ENCODE assay signal across 2 cellular contexts in genomic region chr2:119760237-119760807, GRCh38.
TF ChIP-seq lines count a peak whose summit lies in the region.

No MANE protein-coding gene starts in this region.

TF ChIP-seq in GM12878, 131 proteins besides CTCF, POLR2A, EP300 and RAD21:
- TF ChIP-seq ZNF24 (IDR thresholded peaks at IDR 0.05) (no peak), TBL1XR1 (IDR thresholded peaks at IDR 0.05; ENCODE audit: low read depth, low read length) (no peak), ASH2L (IDR thresholded peaks at IDR 0.05; ENCODE audit: borderline replicate concordance, low read depth) (0 out of 2 replicates have a peak, but pooled peaks have one; percentile 70), ZNF217 (IDR thresholded peaks at IDR 0.05) (0 out of 2 replicates have a peak, but pooled peaks have one; percentile 19), RAD51 (IDR thresholded peaks at IDR 0.05) (no peak), BHLHE40 (IDR thresholded peaks at IDR 0.05; ENCODE audit: borderline replicate concordance in 1 of 2, low read depth in 2 of 2, low read length in 1 of 2) (peak in 1 of 2 experiments; percentile 4; a peak in 1 of 4 replicates), DPF2 (IDR thresholded peaks at IDR 0.05) (0 out of 2 replicates have a peak, but pooled peaks have one; percentile 63)

TF ChIP-seq in HepG2, 621 proteins besides CTCF, POLR2A, EP300 and RAD21 (continues in another document):
- TF ChIP-seq ZSCAN25 (CRISPR knock-in tag; IDR thresholded peaks at IDR 0.05), result no peak
- no peak for TF ChIP-seq ZNF749 (CRISPR knock-in tag; IDR thresholded peaks at IDR 0.05; ENCODE audit: borderline replicate concordance)
- TF ChIP-seq ZNF629 (CRISPR knock-in tag; conservative IDR thresholded peaks at IDR 0.05), result peak; percentile 20; the same call in 1 of the 2 replicates
- peak; percentile 13 for TF ChIP-seq ASH2L (IDR thresholded peaks at IDR 0.05; ENCODE audit: insufficient read length, low read depth, low read length)
- TF ChIP-seq ZNF720 (CRISPR knock-in tag; IDR thresholded peaks at IDR 0.05), result no peak
- TF ChIP-seq MAFF (IDR thresholded peaks at IDR 0.05; ENCODE audit: low read depth, low read length), result no peak
- no peak for TF ChIP-seq ZNF710 (CRISPR knock-in tag; IDR thresholded peaks at IDR 0.05; ENCODE audit: borderline replicate concordance)
- no peak for TF ChIP-seq ZNF12 (CRISPR knock-in tag; IDR thresholded peaks at IDR 0.05)
- 0 out of 2 replicates have a peak, but pooled peaks have one; percentile 10 for TF ChIP-seq ZNF431 (CRISPR knock-in tag; IDR thresholded peaks at IDR 0.05; ENCODE audit: borderline replicate concordance, low read depth)
- TF ChIP-seq ZBED4 (CRISPR knock-in tag; IDR thresholded peaks at IDR 0.05; ENCODE audit: borderline replicate concordance), result 0 out of 2 replicates have a peak, but pooled peaks have one; percentile 11
- TF ChIP-seq, protein P1, sequence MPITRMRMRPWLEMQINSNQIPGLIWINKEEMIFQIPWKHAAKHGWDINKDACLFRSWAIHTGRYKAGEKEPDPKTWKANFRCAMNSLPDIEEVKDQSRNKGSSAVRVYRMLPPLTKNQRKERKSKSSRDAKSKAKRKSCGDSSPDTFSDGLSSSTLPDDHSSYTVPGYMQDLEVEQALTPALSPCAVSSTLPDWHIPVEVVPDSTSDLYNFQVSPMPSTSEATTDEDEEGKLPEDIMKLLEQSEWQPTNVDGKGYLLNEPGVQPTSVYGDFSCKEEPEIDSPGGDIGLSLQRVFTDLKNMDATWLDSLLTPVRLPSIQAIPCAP (CRISPR knock-in tag; IDR thresholded peaks at IDR 0.05; ENCODE audit: low read depth), result 0 out of 2 replicates have a peak, but pooled peaks have one; percentile 7
- TF ChIP-seq, protein P2, sequence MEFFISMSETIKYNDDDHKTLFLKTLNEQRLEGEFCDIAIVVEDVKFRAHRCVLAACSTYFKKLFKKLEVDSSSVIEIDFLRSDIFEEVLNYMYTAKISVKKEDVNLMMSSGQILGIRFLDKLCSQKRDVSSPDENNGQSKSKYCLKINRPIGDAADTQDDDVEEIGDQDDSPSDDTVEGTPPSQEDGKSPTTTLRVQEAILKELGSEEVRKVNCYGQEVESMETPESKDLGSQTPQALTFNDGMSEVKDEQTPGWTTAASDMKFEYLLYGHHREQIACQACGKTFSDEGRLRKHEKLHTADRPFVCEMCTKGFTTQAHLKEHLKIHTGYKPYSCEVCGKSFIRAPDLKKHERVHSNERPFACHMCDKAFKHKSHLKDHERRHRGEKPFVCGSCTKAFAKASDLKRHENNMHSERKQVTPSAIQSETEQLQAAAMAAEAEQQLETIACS (CRISPR knock-in tag; IDR thresholded peaks at IDR 0.05), result no peak
- TF ChIP-seq KLF16 (CRISPR knock-in tag; IDR thresholded peaks at IDR 0.05), result no peak
- TF ChIP-seq MXI1 (IDR thresholded peaks at IDR 0.05; ENCODE audit: borderline replicate concordance, low read depth, low read length), result peak; percentile 8; the same call in 1 of the 3 replicates
- no peak for TF ChIP-seq ZIK1 (CRISPR knock-in tag; IDR thresholded peaks at IDR 0.05; ENCODE audit: borderline replicate concordance, low read depth)
- TF ChIP-seq ZNF589 (CRISPR knock-in tag; conservative IDR thresholded peaks at IDR 0.05), result 0 out of 2 replicates have a peak, but pooled peaks have one; percentile 2
- 0 out of 2 replicates have a peak, but pooled peaks have one; percentile 1 for TF ChIP-seq PHF8 (CRISPR knock-in tag; IDR thresholded peaks at IDR 0.05)
- no peak for TF ChIP-seq ZBTB46 (CRISPR knock-in tag; IDR thresholded peaks at IDR 0.05; ENCODE audit: borderline replicate concordance)
- TF ChIP-seq PAX8 (CRISPR knock-in tag; IDR thresholded peaks at IDR 0.05; ENCODE audit: borderline replicate concordance), result no peak
- TF ChIP-seq ZNF225 (CRISPR knock-in tag; IDR thresholded peaks at IDR 0.05), result 0 out of 2 replicates have a peak, but pooled peaks have one; percentile 16
- no peak for TF ChIP-seq MTA1 (CRISPR knock-in tag; IDR thresholded peaks at IDR 0.05; ENCODE audit: borderline replicate concordance)
- TF ChIP-seq, protein P3, sequence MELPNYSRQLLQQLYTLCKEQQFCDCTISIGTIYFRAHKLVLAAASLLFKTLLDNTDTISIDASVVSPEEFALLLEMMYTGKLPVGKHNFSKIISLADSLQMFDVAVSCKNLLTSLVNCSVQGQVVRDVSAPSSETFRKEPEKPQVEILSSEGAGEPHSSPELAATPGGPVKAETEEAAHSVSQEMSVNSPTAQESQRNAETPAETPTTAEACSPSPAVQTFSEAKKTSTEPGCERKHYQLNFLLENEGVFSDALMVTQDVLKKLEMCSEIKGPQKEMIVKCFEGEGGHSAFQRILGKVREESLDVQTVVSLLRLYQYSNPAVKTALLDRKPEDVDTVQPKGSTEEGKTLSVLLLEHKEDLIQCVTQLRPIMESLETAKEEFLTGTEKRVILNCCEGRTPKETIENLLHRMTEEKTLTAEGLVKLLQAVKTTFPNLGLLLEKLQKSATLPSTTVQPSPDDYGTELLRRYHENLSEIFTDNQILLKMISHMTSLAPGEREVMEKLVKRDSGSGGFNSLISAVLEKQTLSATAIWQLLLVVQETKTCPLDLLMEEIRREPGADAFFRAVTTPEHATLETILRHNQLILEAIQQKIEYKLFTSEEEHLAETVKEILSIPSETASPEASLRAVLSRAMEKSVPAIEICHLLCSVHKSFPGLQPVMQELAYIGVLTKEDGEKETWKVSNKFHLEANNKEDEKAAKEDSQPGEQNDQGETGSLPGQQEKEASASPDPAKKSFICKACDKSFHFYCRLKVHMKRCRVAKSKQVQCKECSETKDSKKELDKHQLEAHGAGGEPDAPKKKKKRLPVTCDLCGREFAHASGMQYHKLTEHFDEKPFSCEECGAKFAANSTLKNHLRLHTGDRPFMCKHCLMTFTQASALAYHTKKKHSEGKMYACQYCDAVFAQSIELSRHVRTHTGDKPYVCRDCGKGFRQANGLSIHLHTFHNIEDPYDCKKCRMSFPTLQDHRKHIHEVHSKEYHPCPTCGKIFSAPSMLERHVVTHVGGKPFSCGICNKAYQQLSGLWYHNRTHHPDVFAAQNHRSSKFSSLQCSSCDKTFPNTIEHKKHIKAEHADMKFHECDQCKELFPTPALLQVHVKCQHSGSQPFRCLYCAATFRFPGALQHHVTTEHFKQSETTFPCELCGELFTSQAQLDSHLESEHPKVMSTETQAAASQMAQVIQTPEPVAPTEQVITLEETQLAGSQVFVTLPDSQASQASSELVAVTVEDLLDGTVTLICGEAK (IDR thresholded peaks at IDR 0.05), result no peak
- TF ChIP-seq, protein P3 (CRISPR knock-in tag; IDR thresholded peaks at IDR 0.05), result no peak
- 0 out of 2 replicates have a peak, but pooled peaks have one; percentile 41 for TF ChIP-seq KMT2A (CRISPR knock-in tag; IDR thresholded peaks at IDR 0.05)
- TF ChIP-seq ZNF576 (CRISPR knock-in tag; IDR thresholded peaks at IDR 0.05), result no peak
- TF ChIP-seq EEA1 (CRISPR knock-in tag; IDR thresholded peaks at IDR 0.05; ENCODE audit: borderline replicate concordance), result 0 out of 2 replicates have a peak, but pooled peaks have one; percentile 88
- no peak for TF ChIP-seq ZMYM2 (CRISPR knock-in tag; IDR thresholded peaks at IDR 0.05)
- TF ChIP-seq ZNF510 (CRISPR knock-in tag; IDR thresholded peaks at IDR 0.05; ENCODE audit: low read depth), result no peak
- no peak for TF ChIP-seq ZNF30 (CRISPR knock-in tag; IDR thresholded peaks at IDR 0.05)
- TF ChIP-seq ZNF556 (CRISPR knock-in tag; IDR thresholded peaks at IDR 0.05; ENCODE audit: borderline replicate concordance), result no peak
